In the genomic region with DNA sequence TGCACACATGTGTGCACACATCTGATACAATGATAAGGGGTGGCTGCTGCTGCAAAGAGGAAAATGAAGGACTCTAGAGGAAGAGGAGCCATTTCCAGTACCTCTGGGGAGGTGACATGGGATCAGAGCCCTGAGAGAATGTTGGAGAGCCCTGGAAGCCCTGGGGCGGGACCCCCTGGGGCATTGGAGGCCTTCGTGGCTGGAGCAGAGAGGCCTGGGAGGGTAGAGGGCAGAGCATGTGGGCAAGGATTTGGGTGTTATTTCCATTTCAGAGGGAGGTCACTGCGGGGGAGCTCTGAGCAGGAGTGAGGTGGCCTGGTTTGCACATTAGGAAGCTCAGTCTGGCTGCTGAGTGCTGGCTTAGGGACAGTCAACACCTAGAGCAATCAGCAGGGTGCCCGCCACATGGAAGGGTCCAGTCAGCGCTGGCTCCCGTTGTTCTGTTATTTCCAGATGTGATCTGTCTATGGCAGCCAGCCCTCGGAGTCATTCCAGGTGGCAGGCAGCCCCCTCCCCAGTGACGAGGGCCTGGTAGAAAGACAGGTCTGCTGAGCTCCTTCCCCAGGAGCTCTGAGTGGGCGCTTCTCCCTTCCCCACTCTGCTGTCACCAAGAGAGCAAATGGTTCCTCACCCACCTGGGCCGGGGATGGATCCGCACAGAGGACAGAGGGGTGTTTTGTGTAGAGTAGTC, we compare ENCODE assay signal across 2 cellular contexts.
TF ChIP-seq lines count a peak whose summit lies in the region.

No MANE protein-coding gene starts in this region.

TF ChIP-seq in GM23338, 12 proteins besides CTCF, POLR2A, EP300 and RAD21:
- TF ChIP-seq, protein P1, sequence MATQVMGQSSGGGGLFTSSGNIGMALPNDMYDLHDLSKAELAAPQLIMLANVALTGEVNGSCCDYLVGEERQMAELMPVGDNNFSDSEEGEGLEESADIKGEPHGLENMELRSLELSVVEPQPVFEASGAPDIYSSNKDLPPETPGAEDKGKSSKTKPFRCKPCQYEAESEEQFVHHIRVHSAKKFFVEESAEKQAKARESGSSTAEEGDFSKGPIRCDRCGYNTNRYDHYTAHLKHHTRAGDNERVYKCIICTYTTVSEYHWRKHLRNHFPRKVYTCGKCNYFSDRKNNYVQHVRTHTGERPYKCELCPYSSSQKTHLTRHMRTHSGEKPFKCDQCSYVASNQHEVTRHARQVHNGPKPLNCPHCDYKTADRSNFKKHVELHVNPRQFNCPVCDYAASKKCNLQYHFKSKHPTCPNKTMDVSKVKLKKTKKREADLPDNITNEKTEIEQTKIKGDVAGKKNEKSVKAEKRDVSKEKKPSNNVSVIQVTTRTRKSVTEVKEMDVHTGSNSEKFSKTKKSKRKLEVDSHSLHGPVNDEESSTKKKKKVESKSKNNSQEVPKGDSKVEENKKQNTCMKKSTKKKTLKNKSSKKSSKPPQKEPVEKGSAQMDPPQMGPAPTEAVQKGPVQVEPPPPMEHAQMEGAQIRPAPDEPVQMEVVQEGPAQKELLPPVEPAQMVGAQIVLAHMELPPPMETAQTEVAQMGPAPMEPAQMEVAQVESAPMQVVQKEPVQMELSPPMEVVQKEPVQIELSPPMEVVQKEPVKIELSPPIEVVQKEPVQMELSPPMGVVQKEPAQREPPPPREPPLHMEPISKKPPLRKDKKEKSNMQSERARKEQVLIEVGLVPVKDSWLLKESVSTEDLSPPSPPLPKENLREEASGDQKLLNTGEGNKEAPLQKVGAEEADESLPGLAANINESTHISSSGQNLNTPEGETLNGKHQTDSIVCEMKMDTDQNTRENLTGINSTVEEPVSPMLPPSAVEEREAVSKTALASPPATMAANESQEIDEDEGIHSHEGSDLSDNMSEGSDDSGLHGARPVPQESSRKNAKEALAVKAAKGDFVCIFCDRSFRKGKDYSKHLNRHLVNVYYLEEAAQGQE (IDR thresholded peaks at IDR 0.05; ENCODE audit: unreplicated experiment): no peak
- no peak for TF ChIP-seq ZNF114 (CRISPR knock-in tag; IDR thresholded peaks at IDR 0.05)
- TF ChIP-seq EZH2phosphoT487 (IDR thresholded peaks at IDR 0.05; ENCODE audit: unreplicated experiment): no peak
- no peak for TF ChIP-seq ZNF331 (CRISPR knock-in tag; IDR thresholded peaks at IDR 0.05; ENCODE audit: low read depth)

TF ChIP-seq in SK-N-SH, 30 proteins besides CTCF, POLR2A, EP300 and RAD21:
- no peak for TF ChIP-seq MXI1 (IDR thresholded peaks at IDR 0.05; ENCODE audit: low read depth, low read length)
- TF ChIP-seq GATA2 (CRISPR knock-in tag; IDR thresholded peaks at IDR 0.05): no peak
- TF ChIP-seq SIN3A (IDR thresholded peaks at IDR 0.05; ENCODE audit: borderline replicate concordance, low read depth, low read length): no peak
- TF ChIP-seq GABPA (IDR thresholded peaks at IDR 0.05; ENCODE audit: low read depth): no peak
- TF ChIP-seq ELF1 (IDR thresholded peaks at IDR 0.05): no peak
- TF ChIP-seq, protein P2, sequence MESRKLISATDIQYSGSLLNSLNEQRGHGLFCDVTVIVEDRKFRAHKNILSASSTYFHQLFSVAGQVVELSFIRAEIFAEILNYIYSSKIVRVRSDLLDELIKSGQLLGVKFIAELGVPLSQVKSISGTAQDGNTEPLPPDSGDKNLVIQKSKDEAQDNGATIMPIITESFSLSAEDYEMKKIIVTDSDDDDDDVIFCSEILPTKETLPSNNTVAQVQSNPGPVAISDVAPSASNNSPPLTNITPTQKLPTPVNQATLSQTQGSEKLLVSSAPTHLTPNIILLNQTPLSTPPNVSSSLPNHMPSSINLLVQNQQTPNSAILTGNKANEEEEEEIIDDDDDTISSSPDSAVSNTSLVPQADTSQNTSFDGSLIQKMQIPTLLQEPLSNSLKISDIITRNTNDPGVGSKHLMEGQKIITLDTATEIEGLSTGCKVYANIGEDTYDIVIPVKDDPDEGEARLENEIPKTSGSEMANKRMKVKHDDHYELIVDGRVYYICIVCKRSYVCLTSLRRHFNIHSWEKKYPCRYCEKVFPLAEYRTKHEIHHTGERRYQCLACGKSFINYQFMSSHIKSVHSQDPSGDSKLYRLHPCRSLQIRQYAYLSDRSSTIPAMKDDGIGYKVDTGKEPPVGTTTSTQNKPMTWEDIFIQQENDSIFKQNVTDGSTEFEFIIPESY (IDR thresholded peaks at IDR 0.05; ENCODE audit: borderline replicate concordance, low read depth): no peak
